In the genomic region with DNA sequence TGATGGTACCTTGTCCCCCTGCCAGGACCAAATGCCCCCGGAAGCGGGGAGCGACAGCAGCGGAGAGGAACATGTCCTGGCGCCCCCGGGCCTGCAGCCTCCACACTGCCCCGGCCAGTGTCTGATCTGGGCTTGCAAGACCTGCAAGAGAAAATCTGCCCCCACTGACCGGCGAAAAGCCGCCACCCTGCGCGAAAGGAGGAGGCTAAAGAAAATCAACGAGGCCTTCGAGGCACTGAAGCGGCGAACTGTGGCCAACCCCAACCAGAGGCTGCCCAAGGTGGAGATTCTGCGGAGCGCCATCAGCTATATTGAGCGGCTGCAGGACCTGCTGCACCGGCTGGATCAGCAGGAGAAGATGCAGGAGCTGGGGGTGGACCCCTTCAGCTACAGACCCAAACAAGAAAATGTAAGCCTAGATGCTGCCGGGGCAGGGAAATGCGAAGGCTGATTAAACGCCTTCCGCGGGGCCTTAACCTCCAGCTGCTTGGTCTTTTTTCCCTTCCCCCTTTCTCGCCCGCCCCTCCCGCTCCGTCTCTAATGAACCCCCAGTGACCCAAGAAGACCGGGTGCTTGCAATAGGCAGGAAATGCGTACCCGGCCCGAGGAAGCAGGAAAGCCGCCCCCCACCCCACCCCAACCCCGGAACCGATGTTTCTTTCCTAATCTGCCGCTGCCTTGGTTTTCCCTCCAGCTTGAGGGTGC, we compare ENCODE assay signal across 18 cellular contexts. TPM values are rescaled to one million over a fixed set of nuclear protein-coding genes. Genes with fewer than 3 reads are reported as not detected.
DNase-seq lines count a peak whose midpoint lies in the region; ATAC-seq, FAIRE-seq and TF ChIP-seq lines count a peak whose summit lies in the region.
"Had no signal": no experiment of that assay in that cellular context is flagged by ENCODE, and none has a peak within 500 bp of the region (broad histone marks: within the 10 kb centered on the region; RNA-seq: fewer than 3 reads in every experiment).

No MANE protein-coding gene starts in this region.

- peak overlapping the region; percentile 75 for H2AFZ ChIP-seq in astrocyte (ENCODE audit: low read depth, low read length)

- H3K9ac ChIP-seq in astrocyte (ENCODE audit: low read length) (peak overlapping the region; percentile 17), iPS-18a (ENCODE audit: low read length) (no peak overlapping the region)

- H3K4me1 Mint-ChIP-seq in astrocyte (ENCODE audit: low read depth, unreplicated experiment) = peaks cover 14% of the 10 kb centered on the region
- no peaks in the 10 kb centered on the region for H3K4me1 Mint-ChIP-seq in activated CD4-positive, alpha-beta T cell treated with anti-CD3 and anti-CD28 coated beads, Interleukin-2, amount 10 ng/mL, durations not matched to agents 7 days and 5 days
- H3K4me1 Mint-ChIP-seq in effector memory CD8-positive, alpha-beta T cell (ENCODE audit: low read depth in 2 of 2) = no peaks in the 10 kb centered on the region

- peak overlapping the region; percentile 54 for H3K4me3 Mint-ChIP-seq in astrocyte (ENCODE audit: unreplicated experiment)
- no peak overlapping the region for H3K4me3 Mint-ChIP-seq in activated CD4-positive, alpha-beta T cell treated with anti-CD3 and anti-CD28 coated beads, Interleukin-2, amount 10 ng/mL, durations not matched to agents 7 days and 5 days
- H3K4me3 Mint-ChIP-seq in effector memory CD8-positive, alpha-beta T cell = peak overlapping the region in 1 of 2 donors; percentile 49
- H3K4me3 Mint-ChIP-seq: HFFc6; stimulated activated memory B cell treated with anti-CD40 and anti-IgM and Interleukin-4, amounts not matched to agents 10 μg/mL and 1 μg/mL and 100 μg/mL, for 72 hours had no signal

- intact Hi-C loops in posterior vena cava (cut with DNase I) = no loop called here

- peak overlapping the region; percentile 83 for H3K4me2 ChIP-seq in astrocyte (ENCODE audit: low read length)

- H3K4me1 ChIP-seq in astrocyte (ENCODE audit: insufficient read depth, low read length) (peaks cover 11% of the 10 kb centered on the region), iPS-18a (ENCODE audit: control insufficient read depth, low read depth, low read length) (peaks cover 27% of the 10 kb centered on the region)
- H3K4me1 ChIP-seq: lower lobe of right lung had no signal

- H3K9me3 Mint-ChIP-seq in astrocyte (ENCODE audit: unreplicated experiment) = no peaks in the 10 kb centered on the region
- no peaks in the 10 kb centered on the region for H3K9me3 Mint-ChIP-seq in activated CD4-positive, alpha-beta T cell treated with anti-CD3 and anti-CD28 coated beads, Interleukin-2, amount 10 ng/mL, durations not matched to agents 7 days and 5 days
- peaks cover 7 to 13% of the 10 kb centered on the region in 2 donors for H3K9me3 Mint-ChIP-seq in effector memory CD8-positive, alpha-beta T cell
- H3K9me3 Mint-ChIP-seq: HFFc6; stimulated activated memory B cell treated with anti-CD40 and anti-IgM and Interleukin-4, amounts not matched to agents 10 μg/mL and 1 μg/mL and 100 μg/mL, for 72 hours had no signal

- H3K4me3 ChIP-seq in GM08714 (ENCODE audit: low read length) = peak overlapping the region; percentile 29; the same call in 1 of the 2 replicates
- peak overlapping the region; percentile 51 for H3K4me3 ChIP-seq in astrocyte (ENCODE audit: insufficient read depth, low read depth, low read length)
- peak overlapping the region; percentile 53 for H3K4me3 ChIP-seq in iPS-18a (ENCODE audit: low read length)
- H3K4me3 ChIP-seq: lower lobe of right lung had no signal

- POLR2A ChIA-PET in activated CD4-positive, alpha-beta T cell treated with anti-CD3 and anti-CD28 coated beads, Interleukin-2, amount 10 ng/mL, durations not matched to agents 7 days and 5 days (lab: Charles Lee) = no interaction called here

- CTCF ChIA-PET in activated CD4-positive, alpha-beta T cell treated with anti-CD3 and anti-CD28 coated beads, Interleukin-2, amount 10 ng/mL, durations not matched to agents 7 days and 5 days (lab: Charles Lee) = no interaction called here

- no peaks in the 10 kb centered on the region for H3K9me3 ChIP-seq in astrocyte (ENCODE audit: insufficient read depth, low read depth, low read length)
- H3K9me3 ChIP-seq in iPS-18a (ENCODE audit: control insufficient read depth, low read depth, low read length) = no peaks in the 10 kb centered on the region
- H3K9me3 ChIP-seq: lower lobe of right lung had no signal

- peak; percentile 6 for DNase-seq in astrocyte (ENCODE audit: low read depth)
- DNase-seq in posterior vena cava (ENCODE audit: low spot score) = peak; percentile 73
- no peak for DNase-seq in stimulated activated naive CD4-positive, alpha-beta T cell (lab: John Stamatoyannopoulos, UW)
- no peak for DNase-seq in activated CD4-positive, alpha-beta T cell treated with anti-CD3 and anti-CD28 coated beads, Interleukin-2, amount 10 ng/mL, durations not matched to agents 7 days and 5 days
- no peak for DNase-seq in effector memory CD8-positive, alpha-beta T cell
- no peak for DNase-seq in HUDEP-2 (lab: John Stamatoyannopoulos, UW; ENCODE audit: unreplicated experiment in 76 of 76)
- DNase-seq: dermis blood vessel endothelial cell; DMS79; HFFc6; lower lobe of right lung; NCI-H1048; stimulated activated CD4-positive, alpha-beta T cell treated with anti-CD3 and anti-CD28 coated beads, Interleukin-4, amount 100 ng/mL, for 1 hour had no signal

- no peaks in the 10 kb centered on the region for H3K79me2 ChIP-seq in astrocyte (ENCODE audit: insufficient read depth, low read length)

- H4K20me1 ChIP-seq in astrocyte (ENCODE audit: insufficient read depth, low read length) = no peaks in the 10 kb centered on the region

- FAIRE-seq in astrocyte (lab: Jason Lieb, UNC) = no peak
- FAIRE-seq: HTR-8/SVneo had no signal

- no peak overlapping the region for H3K27ac Mint-ChIP-seq in astrocyte (ENCODE audit: unreplicated experiment)
- no peak overlapping the region for H3K27ac Mint-ChIP-seq in activated CD4-positive, alpha-beta T cell treated with anti-CD3 and anti-CD28 coated beads, Interleukin-2, amount 10 ng/mL, durations not matched to agents 7 days and 5 days
- H3K27ac Mint-ChIP-seq in effector memory CD8-positive, alpha-beta T cell = peak overlapping the region in 1 of 2 donors; percentile 57
- H3K27ac Mint-ChIP-seq: B cell; HFFc6; stimulated activated memory B cell treated with anti-CD40 and anti-IgM and Interleukin-4, amounts not matched to agents 10 μg/mL and 1 μg/mL and 100 μg/mL, for 72 hours had no signal

- no peak overlapping the region for H3K27ac ChIP-seq in astrocyte (ENCODE audit: low read depth, low read length)
- no peak overlapping the region for H3K27ac ChIP-seq in iPS-18a (ENCODE audit: low read length)
- H3K27ac ChIP-seq: lower lobe of right lung had no signal

- H3K36me3 Mint-ChIP-seq in astrocyte (ENCODE audit: low read depth, unreplicated experiment) = no peaks in the 10 kb centered on the region
- no peaks in the 10 kb centered on the region for H3K36me3 Mint-ChIP-seq in activated CD4-positive, alpha-beta T cell treated with anti-CD3 and anti-CD28 coated beads, Interleukin-2, amount 10 ng/mL, durations not matched to agents 7 days and 5 days (ENCODE audit: low read depth)
- H3K36me3 Mint-ChIP-seq in effector memory CD8-positive, alpha-beta T cell (ENCODE audit: insufficient read depth) = no peaks in the 10 kb centered on the region
- H3K36me3 Mint-ChIP-seq: stimulated activated memory B cell treated with anti-CD40 and anti-IgM and Interleukin-4, amounts not matched to agents 10 μg/mL and 1 μg/mL and 100 μg/mL, for 72 hours had no signal

- H3K27me3 ChIP-seq in astrocyte (ENCODE audit: insufficient read depth, low read length) (peaks cover 4% of the 10 kb centered on the region), iPS-18a (ENCODE audit: control insufficient read depth, insufficient read depth, low read length) (peaks cover 100% of the 10 kb centered on the region)

- peaks cover 56% of the 10 kb centered on the region for H3K27me3 Mint-ChIP-seq in astrocyte (ENCODE audit: low read depth, unreplicated experiment)
- peaks cover 28% of the 10 kb centered on the region for H3K27me3 Mint-ChIP-seq in activated CD4-positive, alpha-beta T cell treated with anti-CD3 and anti-CD28 coated beads, Interleukin-2, amount 10 ng/mL, durations not matched to agents 7 days and 5 days
- H3K27me3 Mint-ChIP-seq in effector memory CD8-positive, alpha-beta T cell = peaks cover 0 to 18% of the 10 kb centered on the region in 2 donors

- ATAC-seq in effector memory CD8-positive, alpha-beta T cell (replicated peaks) = no peak
- ATAC-seq: lower lobe of right lung; stimulated activated memory B cell treated with anti-CD40 and anti-IgM and Interleukin-4, amounts not matched to agents 10 μg/mL and 1 μg/mL and 100 μg/mL, for 72 hours had no signal

- H3K36me3 ChIP-seq in astrocyte (ENCODE audit: insufficient read depth, low read length) = no peaks in the 10 kb centered on the region
- H3K36me3 ChIP-seq in iPS-18a (ENCODE audit: control insufficient read depth, low read depth, low read length) = no peaks in the 10 kb centered on the region
- H3K36me3 ChIP-seq: lower lobe of right lung had no signal

- no peak for TF ChIP-seq CTCF in astrocyte (IDR thresholded peaks at IDR 0.05; ENCODE audit: insufficient read depth, low read depth, low read length)

RNA-seq across cellular contexts. Expression of a gene that starts 0.5 kb away (rescaled TPM):
- total RNA-seq in astrocyte = not detected in 2 replicates
- total RNA-seq in posterior vena cava = not detected
- total RNA-seq in activated CD4-positive, alpha-beta T cell treated with anti-CD3 and anti-CD28 coated beads, Interleukin-2, amount 10 ng/mL, durations not matched to agents 7 days and 5 days = not detected
- total RNA-seq: B cell, dermis blood vessel endothelial cell, HFFc6, lower lobe of right lung, OCI-LY7 had no signal

RNA-seq across cellular contexts. Expression of a gene that starts 8.7 kb away (rescaled TPM):
- total RNA-seq in astrocyte = not detected in 2 replicates
- total RNA-seq in posterior vena cava = not detected
- total RNA-seq in activated CD4-positive, alpha-beta T cell treated with anti-CD3 and anti-CD28 coated beads, Interleukin-2, amount 10 ng/mL, durations not matched to agents 7 days and 5 days = not detected
- total RNA-seq: B cell, dermis blood vessel endothelial cell, HFFc6, lower lobe of right lung, OCI-LY7 had no signal

Comparison
In these comparisons a context has a peak if more than half of its experiments do, and no peak if none do; other contexts are left out.
1. DNase-seq: peak in astrocyte (single experiment) and posterior vena cava (single experiment); none in stimulated activated naive CD4-positive, alpha-beta T cell (0 of 6), activated CD4-positive, alpha-beta T cell treated with anti-CD3 and anti-CD28 coated beads, Interleukin-2, amount 10 ng/mL, durations not matched to agents 7 days and 5 days (single experiment), effector memory CD8-positive, alpha-beta T cell (0 of 3) and HUDEP-2 (0 of 76).
2. Peak in every context shown above with its lines, with median percentiles within 50 percentile points of each other: H3K4me3 ChIP-seq.